Comparison of ENCODE assay signal across 8 cellular contexts in genomic region chr6:52595000-52595795, GRCh38. TPM values are rescaled to one million over a fixed set of nuclear protein-coding genes. Genes with fewer than 3 reads are reported as not detected.
DNase-seq lines count a peak whose midpoint lies in the region; ATAC-seq, FAIRE-seq and TF ChIP-seq lines count a peak whose summit lies in the region.

No MANE protein-coding gene starts in this region.

- H3K4me3 ChIP-seq in A549 (no peak overlapping the region), choroid plexus epithelial cell (ENCODE audit: low read depth, low read length) (peak overlapping the region; percentile 4), mesodermal cell (ENCODE audit: extremely low read depth, insufficient read depth, low read length, poor library complexity, severe bottlenecking) (no peak overlapping the region)

- 43% methylated on average over 7 of the region's 7 CpGs for WGBS in A549 (ENCODE audit: missing lambda C conversion rate)
- WGBS in mesodermal cell (ENCODE audit: insufficient coverage in 2 of 2), 2 experiments, result 57 to 64% methylated on average over 4 to 5 of the region's 7 CpGs

- peak overlapping the region; percentile 62 for H3K4me2 ChIP-seq in A549

- CTCF ChIA-PET in A549 (lab: Yijun Ruan, JAX), result interaction anchor here (0.7 to 3.9 kb wide), 9 partner anchors 10 to 186 kb away, joined by 3 to 23 read pairs (median 3); partner anchors contain the start of gene TRAM2

- no peak for TF ChIP-seq POLR2A in A549 (IDR thresholded peaks at IDR 0.05; ENCODE audit: low read length)

- no peaks in the 10 kb centered on the region for H3K36me3 ChIP-seq in mesodermal cell (ENCODE audit: control insufficient read depth, insufficient read depth, low read length)

- no peak for DNase-seq in A549 (ENCODE audit: low read depth in 1 of 2, low spot score in 1 of 2)
- DNase-seq in NCI-H460 (ENCODE audit: extremely low read depth, low read depth), result peak; percentile 30
- DNase-seq in choroid plexus epithelial cell (ENCODE audit: low read depth), result peak; percentile 97
- no peak for DNase-seq in NCI-H1105 treated with DMSO at 0.1 percent for 48 hours (lab: John Stamatoyannopoulos, UW)
- no peak for DNase-seq in UCSD-AML1 (lab: John Stamatoyannopoulos, UW; ENCODE audit: unreplicated experiment)

- POLR2A ChIA-PET in A549 (lab: Yijun Ruan, JAX), result interaction anchor here (2.2 to 2.9 kb wide), 2 partner anchors 19 to 175 kb away, joined by 10 to 14 read pairs; partner anchors contain the start of genes EFHC1 and TRAM2

- H3K4me1 ChIP-seq in A549 (peaks cover 43% of the 10 kb centered on the region), mesodermal cell (ENCODE audit: control insufficient read depth, insufficient read depth, low read length, poor library complexity, severe bottlenecking) (peaks cover 25% of the 10 kb centered on the region)

- TF ChIP-seq RAD21 in A549 (conservative IDR thresholded peaks at IDR 0.05 in 1 of 2, IDR thresholded peaks at IDR 0.05 in 1 of 2), result no peak

- no peak for TF ChIP-seq EP300 in A549 (IDR thresholded peaks at IDR 0.05)

- H3K27ac ChIP-seq in A549 (peak overlapping the region; percentile 17 to 63; a peak in 4 of 6 replicates), mesodermal cell (ENCODE audit: low read depth, low read length, severe bottlenecking) (peak overlapping the region; percentile 69)

- H3K9me3 ChIP-seq in A549 (no peaks in the 10 kb centered on the region), mesodermal cell (ENCODE audit: control insufficient read depth, low read length) (no peaks in the 10 kb centered on the region)

- ATAC-seq in A549, result peak; percentile 81 to 86
- ATAC-seq in GM18508 (IDR thresholded peaks at IDR 0.05; ENCODE audit: insufficient read depth, unreplicated experiment), result peak; percentile 60
- peak; percentile 84 for ATAC-seq in HG02884 (IDR thresholded peaks at IDR 0.05; ENCODE audit: unreplicated experiment)

- FAIRE-seq in A549 (lab: Jason Lieb, UNC), result no peak

- TF ChIP-seq CTCF in A549 (IDR thresholded peaks at IDR 0.05) (no peak), choroid plexus epithelial cell (conservative IDR thresholded peaks at IDR 0.05; ENCODE audit: low read depth, low read length) (no peak)

TF ChIP-seq in A549, 52 proteins besides CTCF, POLR2A, EP300 and RAD21:
- TF ChIP-seq PHF8 (IDR thresholded peaks at IDR 0.05; ENCODE audit: borderline replicate concordance, low read depth) (no peak), FOXS1 (CRISPR knock-in tag; IDR thresholded peaks at IDR 0.05) (no peak), FOSL2 (IDR thresholded peaks at IDR 0.05) (no peak), FOSL2 (CRISPR knock-in tag; IDR thresholded peaks at IDR 0.05) (no peak), GATA3 (IDR thresholded peaks at IDR 0.05; ENCODE audit: borderline replicate concordance) (no peak), RFX5 (IDR thresholded peaks at IDR 0.05) (no peak), NFE2L2 (conservative IDR thresholded peaks at IDR 0.05; ENCODE audit: low read length) (no peak)
- TF ChIP-seq, protein P1, sequence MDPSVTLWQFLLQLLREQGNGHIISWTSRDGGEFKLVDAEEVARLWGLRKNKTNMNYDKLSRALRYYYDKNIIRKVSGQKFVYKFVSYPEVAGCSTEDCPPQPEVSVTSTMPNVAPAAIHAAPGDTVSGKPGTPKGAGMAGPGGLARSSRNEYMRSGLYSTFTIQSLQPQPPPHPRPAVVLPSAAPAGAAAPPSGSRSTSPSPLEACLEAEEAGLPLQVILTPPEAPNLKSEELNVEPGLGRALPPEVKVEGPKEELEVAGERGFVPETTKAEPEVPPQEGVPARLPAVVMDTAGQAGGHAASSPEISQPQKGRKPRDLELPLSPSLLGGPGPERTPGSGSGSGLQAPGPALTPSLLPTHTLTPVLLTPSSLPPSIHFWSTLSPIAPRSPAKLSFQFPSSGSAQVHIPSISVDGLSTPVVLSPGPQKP (IDR thresholded peaks at IDR 0.05; ENCODE audit: low read depth, low read length), result no peak
- TF ChIP-seq, protein P2, sequence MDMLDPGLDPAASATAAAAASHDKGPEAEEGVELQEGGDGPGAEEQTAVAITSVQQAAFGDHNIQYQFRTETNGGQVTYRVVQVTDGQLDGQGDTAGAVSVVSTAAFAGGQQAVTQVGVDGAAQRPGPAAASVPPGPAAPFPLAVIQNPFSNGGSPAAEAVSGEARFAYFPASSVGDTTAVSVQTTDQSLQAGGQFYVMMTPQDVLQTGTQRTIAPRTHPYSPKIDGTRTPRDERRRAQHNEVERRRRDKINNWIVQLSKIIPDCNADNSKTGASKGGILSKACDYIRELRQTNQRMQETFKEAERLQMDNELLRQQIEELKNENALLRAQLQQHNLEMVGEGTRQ (IDR thresholded peaks at IDR 0.05), result no peak

RNA-seq across cellular contexts. Expression of gene TRAM2, which starts 18.3 kb away (rescaled TPM):
- polyA plus RNA-seq in A549 (2011; rRNA removed) (25.4 and 25.6 TPM in 2 replicates), A549 (2017; fragmentation: RNase III; extraction: RNeasy Plus Mini Kit Qiagen cat#74134 plus additional on column Dnase treatment) (16.4 to 18.9 TPM (median 18.9 TPM) in 3 replicates)
- polyA plus RNA-seq in A549 (2012; cell fraction: cytosol; rRNA removed), result 10.3 and 14.3 TPM in 2 replicates
- polyA plus RNA-seq in A549 (2012; cell fraction: nucleus; rRNA removed), result 12.4 and 19.0 TPM in 2 replicates
- polyA minus RNA-seq in A549 (2011; rRNA and poly(A)+ RNA removed), result 31.9 and 32.9 TPM in 2 replicates
- total RNA-seq in NCI-H460 (2014; rRNA removed; shearing (Covaris generic)), result 12.1 and 13.1 TPM in 2 replicates
- polyA plus RNA-seq in NCI-H460 (2014; cell fraction: nucleus; rRNA removed), result 12.7 and 13.6 TPM in 2 replicates
- polyA plus RNA-seq in mesodermal cell (2013, experiment 1 of 2), result 19.4 TPM
- polyA plus RNA-seq in mesodermal cell (2013, experiment 2 of 2), result 16.0 TPM

Comparison
In these comparisons a context has a peak if more than half of its experiments do, and no peak if none do; other contexts are left out.
1. DNase-seq: peak in NCI-H460 (single experiment) and choroid plexus epithelial cell (single experiment); none in A549 (0 of 2), NCI-H1105 treated with DMSO at 0.1 percent for 48 hours (single experiment) and UCSD-AML1 (single experiment).
2. Peak in every context shown above with its lines, with median percentiles within 50 percentile points of each other: ATAC-seq.